21 cellular contexts compared by ENCODE assay signal in genomic region chr1:5959087-5959486, GRCh38. TPM values are rescaled to one million over a fixed set of nuclear protein-coding genes. Genes with fewer than 3 reads are reported as not detected.
DNase-seq lines count a peak whose midpoint lies in the region; ATAC-seq, FAIRE-seq and TF ChIP-seq lines count a peak whose summit lies in the region.
"Had no signal": no experiment of that assay in that cellular context is flagged by ENCODE, and none has a peak within 500 bp of the region (broad histone marks: within the 10 kb centered on the region; RNA-seq: fewer than 3 reads in every experiment).

No MANE protein-coding gene starts in this region.

- no peak overlapping the region for H3K9ac ChIP-seq in kidney (ENCODE audit: low read length in 2 of 2)

- peaks cover 2% of the 10 kb centered on the region; the same call in 1 of the 2 replicates for H3K4me1 Mint-ChIP-seq in WTC11
- H3K4me1 Mint-ChIP-seq in CD8-positive, alpha-beta memory T cell, result peaks cover 13 to 20% (median 17%) of the 10 kb centered on the region in 3 donors

- peak in 2 of 3 donors; percentile 21 to 26 for DNase-seq in Peyer's patch
- DNase-seq in WTC11 (ENCODE audit: low spot score), result no peak
- peak; percentile 32 for DNase-seq in kidney
- peak; percentile 49 for DNase-seq in posterior vena cava (ENCODE audit: low spot score)
- DNase-seq in HAP-1 (ENCODE audit: low spot score in 2 of 2), result no peak
- no peak for DNase-seq in CD8-positive, alpha-beta memory T cell
- DNase-seq: BE2C; CD4-positive, alpha-beta memory T cell; COR-L47; DMS153; DND-41; GDM1; H7 had no signal

- peaks cover 20% of the 10 kb centered on the region for H3K36me3 Mint-ChIP-seq in WTC11
- peaks cover 0 to 34% (median 19%) of the 10 kb centered on the region in 3 donors for H3K36me3 Mint-ChIP-seq in CD8-positive, alpha-beta memory T cell

- no peaks in the 10 kb centered on the region for H3K9me3 Mint-ChIP-seq in WTC11
- H3K9me3 Mint-ChIP-seq in CD8-positive, alpha-beta memory T cell, result no peaks in the 10 kb centered on the region
- H3K9me3 Mint-ChIP-seq: CD4-positive, alpha-beta memory T cell; IgD-negative memory B cell had no signal

- H3K9me3 ChIP-seq in Peyer's patch (no peaks in the 10 kb centered on the region), kidney (ENCODE audit: control insufficient read depth in 1 of 2, low read length in 2 of 2) (no peaks in the 10 kb centered on the region), HAP-1 (no peaks in the 10 kb centered on the region)
- no peaks in the 10 kb centered on the region for H3K9me3 ChIP-seq in CD8-positive, alpha-beta memory T cell (ENCODE audit: low read length)
- H3K9me3 ChIP-seq: A549, BE2C had no signal

- no peak for FAIRE-seq in kidney (lab: Jason Lieb, UNC)
- FAIRE-seq: A549, D721Med, GM12892, GM19239 had no signal

- H3K4me3 Mint-ChIP-seq in WTC11, result no peak overlapping the region
- H3K4me3 Mint-ChIP-seq in CD8-positive, alpha-beta memory T cell, result no peak overlapping the region
- H3K4me3 Mint-ChIP-seq: CD4-positive, alpha-beta memory T cell; IgD-negative memory B cell had no signal

- H3K4me1 ChIP-seq in Peyer's patch, result no peaks in the 10 kb centered on the region
- H3K4me1 ChIP-seq in kidney (ENCODE audit: control insufficient read depth in 1 of 2, insufficient read depth in 1 of 2, low read depth in 1 of 2, low read length in 2 of 2), result no peaks in the 10 kb centered on the region
- H3K4me1 ChIP-seq in HAP-1, result no peaks in the 10 kb centered on the region
- no peaks in the 10 kb centered on the region for H3K4me1 ChIP-seq in CD8-positive, alpha-beta memory T cell (ENCODE audit: insufficient read depth, low read length)
- H3K4me1 ChIP-seq: A549, BE2C had no signal

- CTCF ChIA-PET in WTC11 (lab: Charles Lee), result interaction anchor here (1.4 kb wide), 1 partner anchor 16 kb away, joined by 4 read pairs; no protein-coding TSS in a partner anchor
- CTCF ChIA-PET in CD8-positive, alpha-beta memory T cell (lab: Charles Lee), result no interaction called here

- no peaks in the 10 kb centered on the region for H3K27me3 Mint-ChIP-seq in WTC11 (ENCODE audit: low read depth)
- H3K27me3 Mint-ChIP-seq in CD8-positive, alpha-beta memory T cell, result no peaks in the 10 kb centered on the region
- H3K27me3 Mint-ChIP-seq: CD4-positive, alpha-beta memory T cell; IgD-negative memory B cell had no signal

- no peak for ATAC-seq in WTC11
- no peak for ATAC-seq in GM21390 (IDR thresholded peaks at IDR 0.05; ENCODE audit: unreplicated experiment)
- no peak for ATAC-seq in HG02610 (IDR thresholded peaks at IDR 0.05; ENCODE audit: unreplicated experiment)
- ATAC-seq: A549 had no signal

- H3K4me3 ChIP-seq in Peyer's patch (no peak overlapping the region), kidney (ENCODE audit: low read length in 2 of 2) (no peak overlapping the region), HAP-1 (no peak overlapping the region)
- no peak overlapping the region for H3K4me3 ChIP-seq in CD8-positive, alpha-beta memory T cell (ENCODE audit: low read length)
- H3K4me3 ChIP-seq: A549 had no signal

- TF ChIP-seq CTCF in Peyer's patch (IDR thresholded peaks at IDR 0.05) (no peak), WTC11 (IDR thresholded peaks at IDR 0.05) (no peak), kidney (IDR thresholded peaks at IDR 0.05; ENCODE audit: borderline replicate concordance, extremely low read depth, insufficient read depth) (no peak)

- peak overlapping the region; percentile 41; the same call in 1 of the 2 replicates for H3K27ac Mint-ChIP-seq in WTC11
- H3K27ac Mint-ChIP-seq in CD8-positive, alpha-beta memory T cell, result peak overlapping the region in 1 of 8 donors; percentile 64

- H3K36me3 ChIP-seq in Peyer's patch (peaks cover 0 to 11% (median 0%) of the 10 kb centered on the region in 3 donors), kidney (ENCODE audit: control insufficient read depth in 1 of 2, insufficient read depth in 2 of 2, low read length in 2 of 2) (peaks cover 4 to 17% of the 10 kb centered on the region in 2 donors), HAP-1 (replicated peaks) (peaks cover 7% of the 10 kb centered on the region)
- no peaks in the 10 kb centered on the region for H3K36me3 ChIP-seq in CD8-positive, alpha-beta memory T cell (ENCODE audit: insufficient read depth, low read length)

- in situ Hi-C loops in HAP-1 (cut with MboI; ENCODE audit: low sequenced_read_pairs), result no loop called here

- H3K27ac ChIP-seq in Peyer's patch, result no peak overlapping the region
- no peak overlapping the region for H3K27ac ChIP-seq in kidney (ENCODE audit: low read depth in 2 of 2, low read length in 2 of 2)
- no peak overlapping the region for H3K27ac ChIP-seq in CD8-positive, alpha-beta memory T cell (ENCODE audit: low read depth, low read length)
- H3K27ac ChIP-seq: A549, C4-2B had no signal

- POLR2A ChIA-PET in WTC11 (lab: Charles Lee), result no interaction called here
- POLR2A ChIA-PET in CD8-positive, alpha-beta memory T cell (lab: Charles Lee), result no interaction called here

- intact Hi-C loops in kidney (cut with DNase I) (no loop called here), posterior vena cava (cut with DNase I) (no loop called here)

- no peaks in the 10 kb centered on the region for H3K27me3 ChIP-seq in Peyer's patch
- no peaks in the 10 kb centered on the region for H3K27me3 ChIP-seq in HAP-1 (ENCODE audit: low read depth)
- no peaks in the 10 kb centered on the region for H3K27me3 ChIP-seq in CD8-positive, alpha-beta memory T cell (ENCODE audit: insufficient read depth, low read length, poor library complexity, severe bottlenecking)
- H3K27me3 ChIP-seq: BE2C had no signal

- no peak for TF ChIP-seq POLR2A in Peyer's patch (IDR thresholded peaks at IDR 0.05)

TF ChIP-seq in WTC11, 78 proteins besides CTCF, POLR2A, EP300 and RAD21:
- TF ChIP-seq JUN (CRISPR knock-in tag; IDR thresholded peaks at IDR 0.05) (no peak), CBFB (CRISPR knock-in tag; IDR thresholded peaks at IDR 0.05; ENCODE audit: low read depth) (no peak), E2F5 (CRISPR knock-in tag; IDR thresholded peaks at IDR 0.05) (no peak), ZNF671 (CRISPR knock-in tag; IDR thresholded peaks at IDR 0.05) (no peak), SMAD4 (CRISPR knock-in tag; IDR thresholded peaks at IDR 0.05) (no peak), RELA (CRISPR knock-in tag; IDR thresholded peaks at IDR 0.05; ENCODE audit: borderline replicate concordance) (no peak), TCF7 (CRISPR knock-in tag; IDR thresholded peaks at IDR 0.05; ENCODE audit: low read depth) (no peak), CDX4 (CRISPR knock-in tag; IDR thresholded peaks at IDR 0.05; ENCODE audit: borderline replicate concordance) (no peak), NR2C2 (CRISPR knock-in tag; IDR thresholded peaks at IDR 0.05) (no peak), SMAD3 (CRISPR knock-in tag; IDR thresholded peaks at IDR 0.05; ENCODE audit: borderline replicate concordance) (no peak)

RNA-seq across cellular contexts. Expression of gene NPHP4, which starts 33.1 kb away (rescaled TPM):
- 10 to 100 TPM in 3 of 4 donors, 1 to 10 TPM in 1; 9.2 to 35.5 (median 18.3) TPM for total RNA-seq in Peyer's patch
- total RNA-seq in WTC11 (2021), result 10.6 to 16.8 TPM (median 12.0 TPM) in 3 replicates
- 16.1 TPM for total RNA-seq in kidney
- polyA plus RNA-seq in kidney (ENCODE audit: insufficient read depth, low read depth, low replicate concordance), result 2.9 TPM
- total RNA-seq in posterior vena cava, result 1 to 10 TPM; 6.9 to 7.7 TPM
- 10 to 100 TPM; 11.2 to 11.5 TPM for total RNA-seq in CD8-positive, alpha-beta memory T cell
- 1.2 TPM for polyA plus RNA-seq in CD8-positive, alpha-beta memory T cell

Comparison
In these comparisons a context has a peak if more than half of its experiments do, and no peak if none do; other contexts are left out.
1. DNase-seq: peak in Peyer's patch (2 of 3), kidney (single experiment) and posterior vena cava (single experiment); none in WTC11 (single experiment), HAP-1 (0 of 2) and CD8-positive, alpha-beta memory T cell (0 of 5).